17 cellular contexts compared by ENCODE assay signal in the genomic region with DNA sequence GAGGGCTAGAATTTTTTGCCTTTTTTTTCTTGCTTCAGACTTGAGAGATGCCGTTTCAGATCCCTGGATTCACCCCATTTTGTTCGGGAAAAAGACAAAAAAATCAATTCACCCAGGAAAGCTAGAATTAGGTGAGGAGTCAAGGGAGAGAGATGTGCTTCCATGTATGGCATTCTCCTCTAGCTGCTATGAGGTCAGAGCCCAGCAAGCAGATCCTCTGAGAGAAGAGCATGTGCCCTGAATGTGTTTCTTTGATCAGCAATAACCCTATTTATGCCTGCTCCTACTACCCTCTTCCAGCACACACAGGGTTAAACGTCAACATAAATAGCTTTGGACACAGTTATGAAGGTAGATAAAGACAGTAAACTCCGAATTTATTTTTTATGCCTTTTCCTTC. TPM values are rescaled to one million over a fixed set of nuclear protein-coding genes. Genes with fewer than 3 reads are reported as not detected.
A peak's percentile ranks its signal among the peaks of the same experiment; 100 is the strongest.
DNase-seq lines count a peak whose midpoint lies in the region; ATAC-seq and TF ChIP-seq lines count a peak whose summit lies in the region.
"Had no signal": no experiment of that assay in that cellular context is flagged by ENCODE, and none has a peak within 500 bp of the region (broad histone marks: within the 10 kb centered on the region; RNA-seq: fewer than 3 reads in every experiment).

No MANE protein-coding gene starts in this region.

- peak; percentile 71 for ATAC-seq in Right ventricle myocardium inferior
- ATAC-seq in left cardiac atrium: peak; percentile 50 to 64
- ATAC-seq in GM21360 (IDR thresholded peaks at IDR 0.05; ENCODE audit: unreplicated experiment): no peak
- no peak for ATAC-seq in GM21515 (IDR thresholded peaks at IDR 0.05; ENCODE audit: unreplicated experiment)
- ATAC-seq: A549 had no signal

- peaks cover 7% of the 10 kb centered on the region for H3K36me3 ChIP-seq in left ventricle myocardium inferior
- H3K36me3 ChIP-seq in KOPT-K1 (ENCODE audit: insufficient read depth, low read length): peaks cover 25% of the 10 kb centered on the region
- H3K36me3 ChIP-seq: MG63 had no signal

- H3K9me3 ChIP-seq in left ventricle myocardium inferior (replicated peaks) (no peaks in the 10 kb centered on the region), KOPT-K1 (ENCODE audit: insufficient read depth, low read length, poor library complexity, severe bottlenecking) (no peaks in the 10 kb centered on the region)
- H3K9me3 ChIP-seq: A549, MG63 had no signal

- H3K4me3 ChIP-seq in left ventricle myocardium inferior: no peak overlapping the region
- H3K4me3 ChIP-seq: A549, MG63 had no signal

- H3K4me1 ChIP-seq in left ventricle myocardium inferior: peaks cover 19% of the 10 kb centered on the region

- H3K27ac ChIP-seq in left ventricle myocardium inferior (replicated peaks): no peak overlapping the region
- peak overlapping the region; percentile 88 for H3K27ac ChIP-seq in KOPT-K1 (ENCODE audit: low read depth, low read length, poor library complexity, severe bottlenecking)
- peak overlapping the region; percentile 5 for H3K27ac ChIP-seq in substantia nigra (ENCODE audit: low read depth, low read length, poor library complexity, severe bottlenecking)
- H3K27ac ChIP-seq: A549 had no signal

- intact Hi-C loops in Right ventricle myocardium inferior (cut with DNase I): no loop called here
- intact Hi-C loops in left ventricle myocardium inferior (cut with micrococcal nuclease): no loop called here
- intact Hi-C loops in left cardiac atrium (cut with DNase I): loop anchor here in 1 of 2 donors (5.0 kb wide), 2 partner anchors 52 to 217 kb away; partner anchors contain the start of gene NDFIP2

- no peaks in the 10 kb centered on the region for H3K27me3 ChIP-seq in left ventricle myocardium inferior (ENCODE audit: low read depth)
- H3K27me3 ChIP-seq: MG63 had no signal

- DNase-seq in Right ventricle myocardium inferior (ENCODE audit: missing footprints) (no peak), left ventricle myocardium inferior (no peak), left cardiac atrium (no peak), substantia nigra (lab: John Stamatoyannopoulos, UW) (peak in 1 of 49 donors; percentile 7), SW 1271 (lab: John Stamatoyannopoulos, UW) (no peak)
- DNase-seq: COR-L47, DMS153, KG1, MG63, NCI-H1105 treated with DMSO at 0.1 percent for 48 hours, NCI-H187, NCI-H446, PC-3 had no signal

- no peak for TF ChIP-seq CTCF in left ventricle myocardium inferior (IDR thresholded peaks at IDR 0.05; ENCODE audit: borderline replicate concordance)

RNA-seq across cellular contexts. Expression of gene NDFIP2, which starts 53.6 kb away (rescaled TPM):
- total RNA-seq in Right ventricle myocardium inferior (36.4 TPM), left ventricle myocardium inferior (33.1 TPM), left cardiac atrium (10 to 100 TPM; 30.9 to 39.0 TPM)

Comparison
In these comparisons a context has a peak if more than half of its experiments do, and no peak if none do; other contexts are left out.
1. ATAC-seq: peak in Right ventricle myocardium inferior (single experiment) and left cardiac atrium (2 of 2); none in GM21360 (single experiment) and GM21515 (single experiment).